ENCODE assay signal across 1 cellular context in the genomic region with DNA sequence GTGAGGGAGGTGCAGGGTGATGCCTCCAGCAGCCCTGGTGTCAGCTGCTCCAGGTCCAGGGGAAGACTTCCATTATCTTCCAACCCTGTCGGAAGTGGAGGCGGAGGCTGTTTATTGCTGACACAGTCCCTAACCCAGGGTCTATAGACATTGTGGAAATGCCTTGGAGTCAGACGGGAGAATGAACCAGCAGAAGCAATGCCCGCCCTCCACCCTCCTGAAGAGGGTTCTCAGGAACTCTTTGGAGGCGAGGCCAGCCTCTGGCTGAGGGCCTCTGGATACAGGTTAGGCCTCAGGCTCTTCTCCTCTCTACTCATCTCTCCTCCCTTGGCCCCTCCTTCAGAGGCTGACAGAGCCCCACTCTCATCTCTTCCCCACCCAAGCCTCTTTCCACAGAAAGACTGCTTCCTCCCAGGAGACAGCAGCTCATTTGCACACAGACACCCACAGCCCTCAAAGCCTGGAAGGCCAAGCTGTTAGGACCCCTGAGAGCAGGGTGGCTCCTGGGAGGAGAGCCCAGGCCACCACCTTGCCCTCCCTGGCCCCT.
TF ChIP-seq lines count a peak whose summit lies in the region.

No MANE protein-coding gene starts in this region.

TF ChIP-seq in IMR-90, 13 proteins besides CTCF, POLR2A, EP300 and RAD21 (continued from another document):
- TF ChIP-seq MAFK (IDR thresholded peaks at IDR 0.05; ENCODE audit: low read depth, low read length) (no peak), MXI1 (IDR thresholded peaks at IDR 0.05; ENCODE audit: borderline replicate concordance, low read depth, low read length) (no peak), CEBPB (IDR thresholded peaks at IDR 0.05; ENCODE audit: low read depth, low read length) (no peak), CHD1 (IDR thresholded peaks at IDR 0.05; ENCODE audit: low read depth, low read length) (no peak), NFE2L2 (IDR thresholded peaks at IDR 0.05; ENCODE audit: low read depth, low read length) (no peak)
